Comparison of ENCODE assay signal across 14 cellular contexts in genomic region chr17:37513711-37514110, GRCh38. TPM values are rescaled to one million over a fixed set of nuclear protein-coding genes. Genes with fewer than 3 reads are reported as not detected.
DNase-seq lines count a peak whose midpoint lies in the region; ATAC-seq and TF ChIP-seq lines count a peak whose summit lies in the region.
"Had no signal": no experiment of that assay in that cellular context is flagged by ENCODE, and none has a peak within 500 bp of the region (broad histone marks: within the 10 kb centered on the region; RNA-seq: fewer than 3 reads in every experiment).

No MANE protein-coding gene starts in this region.

- no peaks in the 10 kb centered on the region for H3K27me3 ChIP-seq in mammary epithelial cell (ENCODE audit: insufficient read depth, low read length)
- no peaks in the 10 kb centered on the region for H3K27me3 ChIP-seq in breast epithelium

- CTCF ChIA-PET in mammary epithelial cell (lab: Charles Lee; ENCODE audit: low non-redundant PET), result no interaction called here

- peaks cover 9% of the 10 kb centered on the region for H4K20me1 ChIP-seq in mammary epithelial cell (ENCODE audit: insufficient read depth, low read length)

- no peak for TF ChIP-seq POLR2A in breast epithelium (IDR thresholded peaks at IDR 0.05)

- no peak for ATAC-seq in HG03521 (IDR thresholded peaks at IDR 0.05; ENCODE audit: unreplicated experiment)

- intact Hi-C loops in mammary epithelial cell (cut with micrococcal nuclease) (no loop called here), breast epithelium (cut with DNase I; ENCODE audit: low total_unique reads) (loop anchor here (5.0 kb wide), 1 partner anchor 911 kb away; the partner anchor contains the start of gene MRM1)

- H3K4me2 ChIP-seq in mammary epithelial cell (ENCODE audit: insufficient read depth, low read depth, low read length), result no peak overlapping the region

- no TSS peak for BruUV-seq in mammary epithelial cell (replicated peaks; lab: Mats Ljungman, UMichigan)

- H3K4me3 ChIP-seq in mammary epithelial cell (replicated peaks in 1 of 3; ENCODE audit: insufficient read depth in 1 of 3, low read depth in 2 of 3, low read length in 3 of 3) (no peak overlapping the region), breast epithelium (no peak overlapping the region)
- H3K4me3 ChIP-seq: HAP-1 had no signal

- H3K9me3 ChIP-seq in mammary epithelial cell (replicated peaks; ENCODE audit: insufficient read depth, low read length) (no peaks in the 10 kb centered on the region), breast epithelium (no peaks in the 10 kb centered on the region)
- H3K9me3 ChIP-seq: HAP-1 had no signal

- H2AFZ ChIP-seq in mammary epithelial cell (ENCODE audit: low read depth, low read length), result no peak overlapping the region

- H3K9me3 Mint-ChIP-seq in glutamatergic neuron (ENCODE audit: unreplicated experiment), result peaks cover 4% of the 10 kb centered on the region
- no peaks in the 10 kb centered on the region for H3K9me3 Mint-ChIP-seq in progenitor cell of endocrine pancreas (ENCODE audit: low read depth)
- H3K9me3 Mint-ChIP-seq: CD4-positive, alpha-beta T cell; HFFc6; IgD-negative memory B cell had no signal

- no peaks in the 10 kb centered on the region for H3K36me3 Mint-ChIP-seq in glutamatergic neuron (ENCODE audit: unreplicated experiment)
- peaks cover 19% of the 10 kb centered on the region for H3K36me3 Mint-ChIP-seq in progenitor cell of endocrine pancreas (ENCODE audit: insufficient read depth)
- H3K36me3 Mint-ChIP-seq: IgD-negative memory B cell had no signal

- in situ Hi-C loops in mammary epithelial cell (cut with MboI; ENCODE audit: low sequenced_read_pairs in 2 of 2), result loop anchor here in 1 of 2 donors (25.0 kb wide), 1 partner anchor 126 kb away; the partner anchor contains the start of gene C17orf78

- H3K4me1 ChIP-seq in mammary epithelial cell (ENCODE audit: insufficient read depth, low read length) (no peaks in the 10 kb centered on the region), breast epithelium (no peaks in the 10 kb centered on the region)

- H3K36me3 ChIP-seq in mammary epithelial cell (ENCODE audit: insufficient read depth, low read length) (peaks cover 24% of the 10 kb centered on the region), breast epithelium (peaks cover 8% of the 10 kb centered on the region)

- H3K79me2 ChIP-seq in mammary epithelial cell (ENCODE audit: insufficient read depth, low read length), result peaks cover 54% of the 10 kb centered on the region

- no peak overlapping the region for H3K27ac ChIP-seq in mammary epithelial cell (ENCODE audit: insufficient read depth, low read depth, low read length)
- H3K27ac ChIP-seq in breast epithelium, result no peak overlapping the region

- H3K4me3 Mint-ChIP-seq in glutamatergic neuron (ENCODE audit: unreplicated experiment) (no peak overlapping the region), progenitor cell of endocrine pancreas (ENCODE audit: low read depth) (no peak overlapping the region)
- H3K4me3 Mint-ChIP-seq: B cell; CD4-positive, alpha-beta T cell; HFFc6; IgD-negative memory B cell had no signal

- DNase-seq in mammary epithelial cell (peak; percentile 19), breast epithelium (ENCODE audit: low spot score in 2 of 2) (no peak), NCI-H526 treated with DMSO at 0.1 percent for 48 hours (lab: John Stamatoyannopoulos, UW) (peak; percentile 66), glutamatergic neuron (no peak), progenitor cell of endocrine pancreas (ENCODE audit: low spot score, unreplicated experiment) (no peak), DMS79 (lab: John Stamatoyannopoulos, UW) (no peak)
- DNase-seq: C1 segment of cervical spinal cord; CD4-positive, alpha-beta T cell; GF-D8; HFFc6 had no signal

- no peak overlapping the region for H3K9ac ChIP-seq in mammary epithelial cell (ENCODE audit: insufficient read depth, low read length)

- dilution Hi-C loops in mammary epithelial cell (cut with HindIII; ENCODE audit: low sequenced_read_pairs), result no loop called here

- H3K4me1 Mint-ChIP-seq in glutamatergic neuron (ENCODE audit: low read depth, unreplicated experiment) (peaks cover 28% of the 10 kb centered on the region), progenitor cell of endocrine pancreas (ENCODE audit: low read depth) (peaks cover 6% of the 10 kb centered on the region)
- H3K4me1 Mint-ChIP-seq: B cell had no signal

- TF ChIP-seq CTCF in mammary epithelial cell (conservative IDR thresholded peaks at IDR 0.05 in 1 of 2, IDR thresholded peaks at IDR 0.05 in 1 of 2; ENCODE audit: extremely low read depth in 1 of 2, insufficient read depth in 1 of 2, low read depth in 1 of 2, low read length in 2 of 2) (no peak), breast epithelium (IDR thresholded peaks at IDR 0.05) (no peak), glutamatergic neuron (IDR thresholded peaks at IDR 0.05; ENCODE audit: partially characterized antibody, unreplicated experiment) (no peak), progenitor cell of endocrine pancreas (IDR thresholded peaks at IDR 0.05; ENCODE audit: unreplicated experiment) (no peak)

- WGBS in mammary epithelial cell (ENCODE audit: low coverage, missing lambda C conversion rate), result 46% methylated on average over 6 of the region's 10 CpGs

- H3K27ac Mint-ChIP-seq in glutamatergic neuron (ENCODE audit: unreplicated experiment) (peak overlapping the region; percentile 90), progenitor cell of endocrine pancreas (peak overlapping the region; percentile 41)
- H3K27ac Mint-ChIP-seq: B cell; CD4-positive, alpha-beta T cell had no signal

- peaks cover 8% of the 10 kb centered on the region for H3K27me3 Mint-ChIP-seq in glutamatergic neuron (ENCODE audit: unreplicated experiment)
- no peaks in the 10 kb centered on the region for H3K27me3 Mint-ChIP-seq in progenitor cell of endocrine pancreas
- H3K27me3 Mint-ChIP-seq: B cell; CD4-positive, alpha-beta T cell; IgD-negative memory B cell had no signal

RNA-seq across cellular contexts. Expression of gene DUSP14, which starts 24.0 kb away (rescaled TPM):
- 100 to 1,000 TPM; 121 to 148 TPM for total RNA-seq in mammary epithelial cell
- polyA plus RNA-seq in mammary epithelial cell, result 132 TPM
- 69.3 TPM for polyA minus RNA-seq in mammary epithelial cell
- total RNA-seq in breast epithelium, result 10 to 100 TPM; 18.7 to 32.8 (median 24.6) TPM
- total RNA-seq in glutamatergic neuron (ENCODE audit: unreplicated experiment), result 10.0 TPM
- total RNA-seq in progenitor cell of endocrine pancreas, result 18.7 and 19.2 TPM in 2 replicates

Comparison
In these comparisons a context has a peak if more than half of its experiments do, and no peak if none do; other contexts are left out.
1. DNase-seq: peak in mammary epithelial cell (single experiment) and NCI-H526 treated with DMSO at 0.1 percent for 48 hours (single experiment); none in breast epithelium (0 of 2), glutamatergic neuron (single experiment), progenitor cell of endocrine pancreas (single experiment) and DMS79 (single experiment).